Comparison of ENCODE assay signal across 8 cellular contexts in genomic region chr12:94424830-94425229, GRCh38. TPM values are rescaled to one million over a fixed set of nuclear protein-coding genes. Genes with fewer than 3 reads are reported as not detected.
DNase-seq lines count a peak whose midpoint lies in the region; ATAC-seq, FAIRE-seq and TF ChIP-seq lines count a peak whose summit lies in the region.
"Not testable (repeated sequence)": the region's sequence is repeated elsewhere in the genome, so short reads cannot be mapped to it uniquely, and the experiment has no call there.

No MANE protein-coding gene starts in this region.

- 82% methylated on average over 5 of the region's 5 CpGs for WGBS in A549 (ENCODE audit: missing lambda C conversion rate)
- 90 to 100% methylated on average over 2 to 3 of the region's 5 CpGs for WGBS in IMR-90 (ENCODE audit: extremely low coverage in 2 of 2, insufficient read length in 1 of 2), 2 experiments
- 94% methylated on average over 5 of the region's 5 CpGs for WGBS in HepG2 (ENCODE audit: low lambda C conversion rate)

- H3K18ac ChIP-seq in IMR-90 (ENCODE audit: low read depth, low read length) = not testable (repeated sequence)

- H3K4ac ChIP-seq in IMR-90 (ENCODE audit: low read depth, low read length) = not testable (repeated sequence)

- H4K5ac ChIP-seq in IMR-90 (ENCODE audit: low read depth, low read length) = not testable (repeated sequence)

- not testable (repeated sequence) for H2BK5ac ChIP-seq in IMR-90 (ENCODE audit: low read depth, low read length, poor library complexity, severe bottlenecking)

- not testable (repeated sequence) for H2BK15ac ChIP-seq in IMR-90 (ENCODE audit: low read depth, low read length)

- not testable (repeated sequence) for H3K14ac ChIP-seq in IMR-90 (replicated peaks; ENCODE audit: low read depth, low read length)

- FAIRE-seq in A549 (lab: Jason Lieb, UNC); bronchial epithelial cell (lab: Jason Lieb, UNC); HepG2 (lab: Jason Lieb, UNC): not testable (repeated sequence)

- not testable (repeated sequence) for TF ChIP-seq EP300 in A549 (IDR thresholded peaks at IDR 0.05); HepG2 (IDR thresholded peaks at IDR 0.05; ENCODE audit: low read depth in 2 of 2, low read length in 2 of 2); HepG2 (CRISPR knock-in tag; IDR thresholded peaks at IDR 0.05; ENCODE audit: borderline replicate concordance)

- H3K27ac ChIP-seq in A549; IMR-90 (ENCODE audit: insufficient read depth, low read length); HepG2 (ENCODE audit: extremely low read length, insufficient read depth, low read length): not testable (repeated sequence)

- CTCF ChIA-PET in A549 (lab: Yijun Ruan, JAX); IMR-90 (lab: Yijun Ruan, JAX); HepG2 (lab: Yijun Ruan, JAX; ENCODE audit: low intra/inter-chr PET ratio, low total read pairs): not testable (repeated sequence)

- not testable (repeated sequence) for H3K4me1 ChIP-seq in A549; IMR-90 (ENCODE audit: control insufficient read depth, insufficient read depth, low read length); HepG2 (ENCODE audit: insufficient read depth, low read length)

- BruUV-seq in IMR-90 (replicated peaks; lab: Mats Ljungman, UMichigan); HepG2 (replicated peaks; lab: Mats Ljungman, UMichigan): not testable (repeated sequence)

- peaks cover 13% of the 10 kb centered on the region in 2 experiments; a peak in 3 of 4 replicates for H3K79me1 ChIP-seq in IMR-90 (ENCODE audit: low read depth in 1 of 2, low read length in 2 of 2)

- in situ Hi-C loops in IMR-90 (cut with MboI; ENCODE audit: low sequenced_read_pairs); HepG2 (cut with HindIII; ENCODE audit: extremely low pct_ligation_motif_present, low pct_unique_long_range_greater_than_20kb): not testable (repeated sequence)

- intact Hi-C loops in IMR-90 (cut with micrococcal nuclease) = loop anchor here (5.0 kb wide), 1 partner anchor 158 kb away; no protein-coding TSS in a partner anchor
- intact Hi-C loops in HepG2 (cut with micrococcal nuclease; ENCODE audit: unreplicated experiment); sciatic nerve (cut with DNase I): not testable (repeated sequence)

- TF ChIP-seq CTCF in A549 (IDR thresholded peaks at IDR 0.05); IMR-90 (conservative IDR thresholded peaks at IDR 0.05; ENCODE audit: low read depth, low read length); bronchial epithelial cell (IDR thresholded peaks at IDR 0.05; ENCODE audit: insufficient read depth, low read length, severe bottlenecking); fibroblast of pulmonary artery (IDR thresholded peaks at IDR 0.05; ENCODE audit: low read length, missing control alignments); HepG2 (CRISPR knock-in tag; IDR thresholded peaks at IDR 0.05): not testable (repeated sequence)

- not testable (repeated sequence) for H4K20me1 ChIP-seq in IMR-90 (ENCODE audit: insufficient read depth, low read length); HepG2 (ENCODE audit: insufficient read depth, low read length)

- dilution Hi-C loops in IMR-90 (cut with HindIII; ENCODE audit: low sequenced_read_pairs, unreplicated experiment) = not testable (repeated sequence)

- H2AFZ ChIP-seq in IMR-90 (replicated peaks; ENCODE audit: low read length, poor library complexity); HepG2 (ENCODE audit: low read length): not testable (repeated sequence)

- H2BK20ac ChIP-seq in IMR-90 (ENCODE audit: low read depth, low read length) = not testable (repeated sequence)

- not testable (repeated sequence) for H2AK9ac ChIP-seq in IMR-90 (replicated peaks; ENCODE audit: low read depth, low read length, poor library complexity)

- not testable (repeated sequence) for H4K91ac ChIP-seq in IMR-90 (ENCODE audit: insufficient read depth, low read depth, low read length)

- H4K8ac ChIP-seq in IMR-90 (ENCODE audit: low read depth in 2 of 2, low read length in 2 of 2) = not testable (repeated sequence)

- H2AK5ac ChIP-seq in IMR-90 (ENCODE audit: low read depth, low read length) = not testable (repeated sequence)

- H3K23ac ChIP-seq in IMR-90 (ENCODE audit: low read depth, low read length) = not testable (repeated sequence)

- peak in 1 of 2 experiments; percentile 83; a peak in 3 of 6 replicates for ATAC-seq in A549
- peak; percentile 16; the same call in 1 of the 2 replicates for ATAC-seq in IMR-90 (ENCODE audit: low read depth)
- not testable (repeated sequence) for ATAC-seq in HepG2
- ATAC-seq in sciatic nerve = peak; percentile 61

- not testable (repeated sequence) for H2BK120ac ChIP-seq in IMR-90 (ENCODE audit: low read depth, low read length)

- DNase-seq in A549 (ENCODE audit: low read depth in 1 of 2, low spot score in 1 of 2) = peak in 1 of 2 experiments; percentile 25
- peak; percentile 30 for DNase-seq in EL
- DNase-seq in IMR-90 = peak; percentile 18
- peak; percentile 13 for DNase-seq in SW480 (ENCODE audit: low spot score)
- not testable (repeated sequence) for DNase-seq in bronchial epithelial cell (ENCODE audit: low read depth); HepG2 (ENCODE audit: low spot score); sciatic nerve (ENCODE audit: low spot score)
- peak; percentile 36 for DNase-seq in fibroblast of pulmonary artery (ENCODE audit: low read depth)

- H3K79me2 ChIP-seq in HepG2 (ENCODE audit: insufficient read depth, low read length) = not testable (repeated sequence)

- H3K36me3 ChIP-seq in IMR-90 (ENCODE audit: control insufficient read depth, insufficient read depth, low read length); bronchial epithelial cell (ENCODE audit: control insufficient read depth, insufficient read depth, low read length); HepG2 (replicated peaks in 1 of 2; ENCODE audit: control insufficient read depth in 1 of 2, insufficient read depth in 2 of 2, low read length in 2 of 2): not testable (repeated sequence)

- not testable (repeated sequence) for TF ChIP-seq POLR2A in A549 (IDR thresholded peaks at IDR 0.05; ENCODE audit: low read length); IMR-90 (IDR thresholded peaks at IDR 0.05; ENCODE audit: low read depth, low read length); HepG2 (IDR thresholded peaks at IDR 0.05; ENCODE audit: insufficient read depth in 1 of 2, low read depth in 2 of 2, low read length in 2 of 2)

- POLR2A ChIA-PET in A549 (lab: Yijun Ruan, JAX); IMR-90 (lab: Charles Lee; ENCODE audit: unreplicated experiment); HepG2 (lab: Yijun Ruan, JAX): not testable (repeated sequence)

- H3K56ac ChIP-seq in IMR-90 (ENCODE audit: extremely low read depth, insufficient read depth, low read length) = not testable (repeated sequence)

- not testable (repeated sequence) for H3K27me3 ChIP-seq in IMR-90 (ENCODE audit: control insufficient read depth, insufficient read depth, low read length); bronchial epithelial cell (ENCODE audit: control insufficient read depth, insufficient read depth, low read length); HepG2 (ENCODE audit: control insufficient read depth in 1 of 2, insufficient read depth in 2 of 2, low read length in 2 of 2)

- not testable (repeated sequence) for H3K4me2 ChIP-seq in A549; IMR-90 (ENCODE audit: low read depth, low read length); HepG2 (ENCODE audit: low read depth, low read length)

- peak overlapping the region; percentile 32; the same call in 1 of the 3 replicates for H3K4me3 ChIP-seq in A549
- peak overlapping the region; percentile 36; the same call in 1 of the 2 replicates for H3K4me3 ChIP-seq in IMR-90 (ENCODE audit: insufficient read depth, low read depth, low read length)
- H3K4me3 ChIP-seq in bronchial epithelial cell (ENCODE audit: low read depth, low read length) = peak overlapping the region; percentile 23
- H3K4me3 ChIP-seq in fibroblast of pulmonary artery (replicated peaks; ENCODE audit: low read depth, low read length) = peak overlapping the region; percentile 47
- peak overlapping the region in 1 of 3 experiments; percentile 36; a peak in 2 of 6 replicates for H3K4me3 ChIP-seq in HepG2 (replicated peaks in 1 of 3; ENCODE audit: insufficient read depth in 1 of 3, low read depth in 2 of 3, low read length in 3 of 3)

- not testable (repeated sequence) for H3K9me1 ChIP-seq in IMR-90 (ENCODE audit: insufficient read depth, low read length)

- not testable (repeated sequence) for H3K9ac ChIP-seq in IMR-90 (ENCODE audit: low read depth, low read length); HepG2 (ENCODE audit: insufficient read depth, low read depth, low read length)

- H3K9me3 ChIP-seq in A549 (peaks cover 45% of the 10 kb centered on the region), IMR-90 (ENCODE audit: control insufficient read depth, insufficient read depth, low read length) (peaks cover 11% of the 10 kb centered on the region), HepG2 (ENCODE audit: low read length) (peaks cover 29% of the 10 kb centered on the region)

- not testable (repeated sequence) for TF ChIP-seq RAD21 in A549 (conservative IDR thresholded peaks at IDR 0.05 in 1 of 2, IDR thresholded peaks at IDR 0.05 in 1 of 2); IMR-90 (IDR thresholded peaks at IDR 0.05; ENCODE audit: low read length); HepG2 (CRISPR knock-in tag; IDR thresholded peaks at IDR 0.05)

RNA-seq across cellular contexts. Expression of gene CEP83, which starts 34.8 kb away (rescaled TPM):
- polyA plus RNA-seq in A549 (2011; rRNA removed) (17.7 and 21.4 TPM in 2 replicates), A549 (2017; fragmentation: RNase III; extraction: RNeasy Plus Mini Kit Qiagen cat#74134 plus additional on column Dnase treatment) (7.0 to 9.8 TPM (median 8.5 TPM) in 3 replicates), IMR-90 (2012; rRNA removed) (5.9 and 8.9 TPM in 2 replicates), HepG2 (2011; rRNA removed) (6.2 and 7.0 TPM in 2 replicates)
- 4.3 and 4.8 TPM in 2 replicates for polyA plus RNA-seq in A549 (2012; cell fraction: cytosol; rRNA removed)
- polyA plus RNA-seq in A549 (2012; cell fraction: nucleus; rRNA removed) = 4.6 and 9.7 TPM in 2 replicates
- polyA minus RNA-seq in A549 (2011; rRNA and poly(A)+ RNA removed) = 4.7 and 11.4 TPM in 2 replicates
- total RNA-seq in IMR-90 (2012; rRNA removed) (3.9 and 8.9 TPM in 2 replicates), bronchial epithelial cell (7.8 and 9.7 TPM in 2 replicates), HepG2 (2016; rRNA removed; fragmentation: Illumina TruSeq; extraction: Trizol) (17.7 and 19.2 TPM in 2 replicates), sciatic nerve (17.6 TPM)
- 0.47 and 1.2 TPM in 2 replicates for polyA plus RNA-seq in IMR-90 (2012; cell fraction: cytosol; rRNA removed)
- polyA plus RNA-seq in IMR-90 (2012; cell fraction: nucleus; rRNA removed; ENCODE audit: low replicate concordance) = 8.4 and 20.1 TPM in 2 replicates
- 9.5 and 10.8 TPM in 2 replicates for total RNA-seq in HepG2 (2016; cell fraction: cytosol; rRNA removed; fragmentation: Illumina TruSeq; extraction: Trizol; ENCODE audit: low read depth)
- total RNA-seq in HepG2 (2016; cell fraction: insoluble cytoplasmic fraction; rRNA removed; fragmentation: Illumina TruSeq; extraction: Trizol) = 15.2 and 18.0 TPM in 2 replicates
- total RNA-seq in HepG2 (2016; cell fraction: membrane; rRNA removed; fragmentation: Illumina TruSeq; extraction: Trizol) = 9.0 and 11.3 TPM in 2 replicates
- total RNA-seq in HepG2 (2016; cell fraction: nucleus; rRNA removed; fragmentation: Illumina TruSeq; extraction: Trizol) = 50.5 and 53.3 TPM in 2 replicates
- polyA plus RNA-seq in HepG2 (2011; cell fraction: cytosol; rRNA removed) = 1.6 TPM in 2 replicates
- 17.3 and 17.7 TPM in 2 replicates for polyA plus RNA-seq in HepG2 (2011; cell fraction: nucleus; rRNA removed)
- 4.2 and 6.5 TPM in 2 replicates for polyA plus RNA-seq in HepG2 (2012)
- polyA plus RNA-seq in HepG2 (2016; cell fraction: cytosol; fragmentation: Illumina TruSeq; extraction: Trizol; ENCODE audit: low read depth) = 1.7 and 2.2 TPM in 2 replicates
- 12.4 and 12.5 TPM in 2 replicates for polyA plus RNA-seq in HepG2 (2016; cell fraction: insoluble cytoplasmic fraction; fragmentation: Illumina TruSeq; extraction: Trizol; ENCODE audit: low read depth)
- 4.4 and 4.7 TPM in 2 replicates for polyA plus RNA-seq in HepG2 (2016; cell fraction: membrane; fragmentation: Illumina TruSeq; extraction: Trizol; ENCODE audit: low read depth)
- polyA plus RNA-seq in HepG2 (2016; cell fraction: nucleus; fragmentation: Illumina TruSeq; extraction: Trizol; ENCODE audit: insufficient read depth, low read depth) = 29.8 and 34.0 TPM in 2 replicates
- polyA minus RNA-seq in HepG2 (2011; rRNA and poly(A)+ RNA removed; ENCODE audit: low replicate concordance) = 9.6 and 15.5 TPM in 2 replicates
- polyA minus RNA-seq in HepG2 (2011; cell fraction: cytosol; rRNA and poly(A)+ RNA removed) = 4.1 and 4.7 TPM in 2 replicates
- 67.5 and 76.2 TPM in 2 replicates for polyA minus RNA-seq in HepG2 (2011; cell fraction: nucleus; rRNA and poly(A)+ RNA removed)
